In genomic region chr2:15871239-15871783, GRCh38 we compare ENCODE assay signal across 8 cellular contexts.
"Had no signal": no experiment of that assay in that cellular context is flagged by ENCODE, and none has a peak within 500 bp of the region (broad histone marks: within the 10 kb centered on the region; RNA-seq: fewer than 3 reads in every experiment).

No MANE protein-coding gene starts in this region.

- H3K9me3 ChIP-seq: HAP-1 had no signal

- H3K4me1 ChIP-seq: HAP-1 had no signal

- H3K27ac ChIP-seq: GM23248 had no signal

- DNase-seq: GM23248, GOT3, H7, H9, HCEC 1CT, HFFc6 had no signal

- H2AFZ ChIP-seq: GM23248, GM23338 had no signal

- H3K36me3 ChIP-seq: HAP-1 had no signal

- H3K4me3 ChIP-seq: GM23248, GM23338, HAP-1 had no signal

- H3K4me2 ChIP-seq: GM23338 had no signal

- H3K9ac ChIP-seq: GM23248 had no signal
